ENCODE assay signal across 14 cellular contexts in the genomic region with DNA sequence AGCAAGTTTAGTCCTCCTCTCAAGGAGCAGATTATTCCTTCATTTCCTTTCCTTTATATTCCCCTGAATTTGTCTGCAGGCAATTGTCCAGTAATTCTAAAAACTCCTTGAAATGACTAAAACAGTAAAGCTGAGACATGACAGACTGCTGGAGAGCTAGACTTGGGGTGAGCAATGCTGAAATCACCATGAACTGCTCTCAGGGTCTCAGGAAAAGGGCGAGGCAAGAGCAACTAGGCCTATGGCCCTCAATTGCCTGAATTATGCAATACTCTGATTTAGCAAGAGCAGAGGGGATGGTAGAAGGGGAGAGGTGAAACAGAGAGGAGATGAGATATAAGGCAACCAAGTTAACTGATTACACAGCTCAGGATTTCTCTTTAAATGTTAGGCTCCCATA.
DNase-seq lines count a peak whose midpoint lies in the region; ATAC-seq, FAIRE-seq and TF ChIP-seq lines count a peak whose summit lies in the region.
"Had no signal": no experiment of that assay in that cellular context is flagged by ENCODE, and none has a peak within 500 bp of the region (broad histone marks: within the 10 kb centered on the region; RNA-seq: fewer than 3 reads in every experiment).

No MANE protein-coding gene starts in this region.

- H3K4me3 ChIP-seq in AG09309 (ENCODE audit: control insufficient read depth, low read depth, low read length) (no peak overlapping the region), astrocyte (ENCODE audit: insufficient read depth, low read depth, low read length) (no peak overlapping the region), kidney epithelial cell (ENCODE audit: low read depth, low read length) (no peak overlapping the region)

- no peak overlapping the region for H3K4me3 Mint-ChIP-seq in astrocyte (ENCODE audit: unreplicated experiment)
- H3K4me3 Mint-ChIP-seq: CD4-positive, alpha-beta T cell; stimulated activated naive B cell treated with anti-CD40 and anti-IgM and Interleukin-4, amounts not matched to agents 10 μg/mL and 1 μg/mL and 100 μg/mL, for 72 hours; T-cell had no signal

- H3K9me3 Mint-ChIP-seq in astrocyte (ENCODE audit: unreplicated experiment) = peaks cover 6% of the 10 kb centered on the region
- H3K9me3 Mint-ChIP-seq: CD4-positive, alpha-beta T cell; stimulated activated naive B cell treated with anti-CD40 and anti-IgM and Interleukin-4, amounts not matched to agents 10 μg/mL and 1 μg/mL and 100 μg/mL, for 72 hours; T-cell had no signal

- H2AFZ ChIP-seq in astrocyte (ENCODE audit: low read depth, low read length) = peak overlapping the region; percentile 11

- ATAC-seq in GM21786 (IDR thresholded peaks at IDR 0.05; ENCODE audit: unreplicated experiment) (no peak), HG03565 (IDR thresholded peaks at IDR 0.05; ENCODE audit: unreplicated experiment) (no peak)
- ATAC-seq: stimulated activated naive B cell treated with anti-CD40 and anti-IgM and Interleukin-4, amounts not matched to agents 10 μg/mL and 1 μg/mL and 100 μg/mL, for 72 hours; T-cell had no signal

- peaks cover 45% of the 10 kb centered on the region for H3K4me1 ChIP-seq in astrocyte (ENCODE audit: insufficient read depth, low read length)

- peak; percentile 89 for FAIRE-seq in astrocyte (lab: Jason Lieb, UNC)

- H3K4me1 Mint-ChIP-seq in astrocyte (ENCODE audit: low read depth, unreplicated experiment) = peaks cover 33% of the 10 kb centered on the region
- H3K4me1 Mint-ChIP-seq: T-cell had no signal

- H4K20me1 ChIP-seq in astrocyte (ENCODE audit: insufficient read depth, low read length) = no peaks in the 10 kb centered on the region

- H3K27ac ChIP-seq in astrocyte (ENCODE audit: low read depth, low read length) = peak overlapping the region; percentile 70

- H3K79me2 ChIP-seq in astrocyte (ENCODE audit: insufficient read depth, low read length) = no peaks in the 10 kb centered on the region

- H3K9me3 ChIP-seq in astrocyte (ENCODE audit: insufficient read depth, low read depth, low read length) = no peaks in the 10 kb centered on the region

- DNase-seq in AG09309 (ENCODE audit: low read depth) = peak; percentile 85
- peak; percentile 86 for DNase-seq in M059J (ENCODE audit: low read depth)
- peak; percentile 95 for DNase-seq in astrocyte (ENCODE audit: low read depth)
- peak; percentile 56 for DNase-seq in kidney epithelial cell (ENCODE audit: low read depth)
- DNase-seq in NCI-H774 (lab: John Stamatoyannopoulos, UW) = no peak
- DNase-seq in NAMALWA (ENCODE audit: low spot score) = no peak
- DNase-seq: CD4-positive, alpha-beta T cell; glutamatergic neuron; KBM-7; NCI-H510A; stimulated activated naive B cell treated with anti-CD40 and anti-IgM and Interleukin-4, amounts not matched to agents 10 μg/mL and 1 μg/mL and 100 μg/mL, for 72 hours; T-cell had no signal

- H3K27ac Mint-ChIP-seq in astrocyte (ENCODE audit: unreplicated experiment) = peak overlapping the region; percentile 76
- H3K27ac Mint-ChIP-seq: CD4-positive, alpha-beta T cell; stimulated activated naive B cell treated with anti-CD40 and anti-IgM and Interleukin-4, amounts not matched to agents 10 μg/mL and 1 μg/mL and 100 μg/mL, for 72 hours; T-cell had no signal

- TF ChIP-seq CTCF in AG09309 (IDR thresholded peaks at IDR 0.05; ENCODE audit: control insufficient read depth, insufficient read depth, low read depth, low read length, missing control alignments) (no peak), astrocyte (IDR thresholded peaks at IDR 0.05; ENCODE audit: insufficient read depth, low read depth, low read length) (no peak), kidney epithelial cell (IDR thresholded peaks at IDR 0.05; ENCODE audit: insufficient read depth, low read length, poor library complexity, severe bottlenecking) (no peak)

- H3K4me2 ChIP-seq in astrocyte (ENCODE audit: low read length) = peak overlapping the region; percentile 6

- H3K9ac ChIP-seq in astrocyte (ENCODE audit: low read length) = peak overlapping the region; percentile 57

- no peaks in the 10 kb centered on the region for H3K27me3 ChIP-seq in astrocyte (ENCODE audit: insufficient read depth, low read length)
- H3K27me3 ChIP-seq in kidney epithelial cell (ENCODE audit: control insufficient read depth, insufficient read depth, low read length) = no peaks in the 10 kb centered on the region

- H3K36me3 Mint-ChIP-seq in astrocyte (ENCODE audit: low read depth, unreplicated experiment) = peaks cover 2% of the 10 kb centered on the region
- H3K36me3 Mint-ChIP-seq: stimulated activated naive B cell treated with anti-CD40 and anti-IgM and Interleukin-4, amounts not matched to agents 10 μg/mL and 1 μg/mL and 100 μg/mL, for 72 hours; T-cell had no signal

- H3K27me3 Mint-ChIP-seq in astrocyte (ENCODE audit: low read depth, unreplicated experiment) = no peaks in the 10 kb centered on the region
- H3K27me3 Mint-ChIP-seq: CD4-positive, alpha-beta T cell; stimulated activated naive B cell treated with anti-CD40 and anti-IgM and Interleukin-4, amounts not matched to agents 10 μg/mL and 1 μg/mL and 100 μg/mL, for 72 hours had no signal

- no peaks in the 10 kb centered on the region for H3K36me3 ChIP-seq in astrocyte (ENCODE audit: insufficient read depth, low read length)
- no peaks in the 10 kb centered on the region for H3K36me3 ChIP-seq in kidney epithelial cell (ENCODE audit: control insufficient read depth, insufficient read depth, low read length)

Comparison
In these comparisons a context has a peak if more than half of its experiments do, and no peak if none do; other contexts are left out.
1. DNase-seq: peak in AG09309 (single experiment), M059J (single experiment), astrocyte (single experiment) and kidney epithelial cell (single experiment); none in NCI-H774 (single experiment) and NAMALWA (single experiment).